In genomic region chr18:59514193-59514592, GRCh38 we compare ENCODE assay signal across 12 cellular contexts.
DNase-seq lines count a peak whose midpoint lies in the region; ATAC-seq and TF ChIP-seq lines count a peak whose summit lies in the region.
"Had no signal": no experiment of that assay in that cellular context is flagged by ENCODE, and none has a peak within 500 bp of the region (broad histone marks: within the 10 kb centered on the region; RNA-seq: fewer than 3 reads in every experiment).

No MANE protein-coding gene starts in this region.

- peaks cover 0 to 40% (median 3%) of the 10 kb centered on the region in 3 donors for H3K4me1 ChIP-seq in gastroesophageal sphincter

- H3K27ac ChIP-seq in gastroesophageal sphincter = no peak overlapping the region

- no peak for TF ChIP-seq EP300 in gastroesophageal sphincter (IDR thresholded peaks at IDR 0.05)

- no peak for TF ChIP-seq CTCF in AG09319 (IDR thresholded peaks at IDR 0.05; ENCODE audit: low read depth, low read length)
- no peak for TF ChIP-seq CTCF in gastroesophageal sphincter (IDR thresholded peaks at IDR 0.05)

- no peaks in the 10 kb centered on the region for H3K36me3 ChIP-seq in gastroesophageal sphincter

- TF ChIP-seq POLR2A in gastroesophageal sphincter (IDR thresholded peaks at IDR 0.05) = no peak

- no peaks in the 10 kb centered on the region for H3K9me3 ChIP-seq in gastroesophageal sphincter

- peaks cover 11% of the 10 kb centered on the region for H3K27me3 ChIP-seq in gastroesophageal sphincter

- DNase-seq in AG09319 (ENCODE audit: extremely low read depth, low read depth) (peak; percentile 79), RPMI7951 (ENCODE audit: low read depth) (peak; percentile 73), occipital lobe (lab: John Stamatoyannopoulos, UW) (peak; percentile 3), T-helper 1 cell (no peak), GDM1 (lab: John Stamatoyannopoulos, UW) (no peak)
- DNase-seq: activated effector memory CD4-positive, alpha-beta T cell treated with Interleukin-2 at 50 U/mL for 16 hours; AML-193; H7; NCI-H446 treated with DMSO at 0.1 percent for 48 hours had no signal

- ATAC-seq in gastroesophageal sphincter = peak; percentile 69
- no peak for ATAC-seq in HG02938 (IDR thresholded peaks at IDR 0.05; ENCODE audit: unreplicated experiment)
- no peak for ATAC-seq in HG02642 (IDR thresholded peaks at IDR 0.05; ENCODE audit: poor library complexity, unreplicated experiment)

- no peak overlapping the region for H3K4me3 ChIP-seq in gastroesophageal sphincter

- WGBS in gastroesophageal sphincter (ENCODE audit: low coverage in 1 of 2), 2 donors = 50 to 70% methylated on average over 5 to 7 of the region's 14 CpGs

Comparison
In these comparisons a context has a peak if more than half of its experiments do, and no peak if none do; other contexts are left out.
1. DNase-seq: peak in AG09319 (single experiment), RPMI7951 (single experiment) and occipital lobe (single experiment); none in T-helper 1 cell (0 of 5) and GDM1 (single experiment).